In genomic region chrX:1592128-1592862, GRCh38 we compare ENCODE assay signal across 8 cellular contexts. TPM values are rescaled to one million over a fixed set of nuclear protein-coding genes. Genes with fewer than 3 reads are reported as not detected.
DNase-seq lines count a peak whose midpoint lies in the region; ATAC-seq and TF ChIP-seq lines count a peak whose summit lies in the region.

No MANE protein-coding gene starts in this region.

- peak overlapping the region; percentile 92 for H3K4me3 Mint-ChIP-seq in activated T-cell treated with anti-CD3 and anti-CD28 coated beads, Interleukin-2, amount 50 U/mL, for 4 hours

- H3K4me1 ChIP-seq in BE2C (no peaks in the 10 kb centered on the region), left ventricle myocardium inferior (peaks cover 48% of the 10 kb centered on the region)

- no peaks in the 10 kb centered on the region for H3K27me3 Mint-ChIP-seq in activated T-cell treated with anti-CD3 and anti-CD28 coated beads, Interleukin-2, amount 50 U/mL, for 4 hours (ENCODE audit: low read depth)

- H3K9me3 ChIP-seq in BE2C (no peaks in the 10 kb centered on the region), left ventricle myocardium inferior (replicated peaks) (no peaks in the 10 kb centered on the region)

- DNase-seq in BE2C (no peak), left ventricle myocardium inferior (no peak), retinal pigment epithelial cell (ENCODE audit: low read depth) (no peak), globus pallidus (ENCODE audit: low spot score) (no peak), KG1 (lab: John Stamatoyannopoulos, UW) (no peak)
- no peak for DNase-seq in activated T-cell treated with anti-CD3 and anti-CD28 coated beads, Interleukin-2, amount 50 U/mL, for 4 hours

- H3K4me3 ChIP-seq in BE2C (ENCODE audit: low read depth, low read length) = peak overlapping the region; percentile 69
- peak overlapping the region; percentile 90 for H3K4me3 ChIP-seq in left ventricle myocardium inferior
- peak overlapping the region; percentile 91 for H3K4me3 ChIP-seq in retinal pigment epithelial cell (ENCODE audit: low read length)

- intact Hi-C loops in left ventricle myocardium inferior (cut with micrococcal nuclease) = no loop called here

- H3K36me3 Mint-ChIP-seq in activated T-cell treated with anti-CD3 and anti-CD28 coated beads, Interleukin-2, amount 50 U/mL, for 4 hours (ENCODE audit: insufficient read depth) = peaks cover 29% of the 10 kb centered on the region

- peaks cover 8% of the 10 kb centered on the region for H3K36me3 ChIP-seq in BE2C
- peaks cover 38% of the 10 kb centered on the region for H3K36me3 ChIP-seq in left ventricle myocardium inferior

- peak overlapping the region; percentile 89 for H3K27ac ChIP-seq in left ventricle myocardium inferior (replicated peaks)

- no peaks in the 10 kb centered on the region for H3K9me3 Mint-ChIP-seq in activated T-cell treated with anti-CD3 and anti-CD28 coated beads, Interleukin-2, amount 50 U/mL, for 4 hours

- H3K4me1 Mint-ChIP-seq in activated T-cell treated with anti-CD3 and anti-CD28 coated beads, Interleukin-2, amount 50 U/mL, for 4 hours (ENCODE audit: low read depth) = peaks cover 26% of the 10 kb centered on the region

- no peaks in the 10 kb centered on the region for H3K27me3 ChIP-seq in BE2C
- no peaks in the 10 kb centered on the region for H3K27me3 ChIP-seq in left ventricle myocardium inferior (ENCODE audit: low read depth)

- TF ChIP-seq CTCF in BE2C (IDR thresholded peaks at IDR 0.05; ENCODE audit: low read depth, low read length) = no peak
- TF ChIP-seq CTCF in left ventricle myocardium inferior (IDR thresholded peaks at IDR 0.05; ENCODE audit: borderline replicate concordance) = no peak
- TF ChIP-seq CTCF in retinal pigment epithelial cell (conservative IDR thresholded peaks at IDR 0.05; ENCODE audit: low read depth, low read length) = no peak

- ATAC-seq in GM18867 (IDR thresholded peaks at IDR 0.05; ENCODE audit: unreplicated experiment) (peak; percentile 43), HG03139 (IDR thresholded peaks at IDR 0.05; ENCODE audit: unreplicated experiment) (peak; percentile 53)
- ATAC-seq in activated T-cell treated with anti-CD3 and anti-CD28 coated beads, Interleukin-2, amount 50 U/mL, for 4 hours = peak; percentile 35 to 42

RNA-seq across cellular contexts. Expression of gene AKAP17A, which starts 0.9 kb away (rescaled TPM):
- 83.8 TPM for polyA plus RNA-seq in BE2C (2012; ENCODE audit: insufficient read depth, insufficient read length, low read depth)
- 10 to 100 TPM; 56.3 to 62.6 (median 60.6) TPM for total RNA-seq in activated T-cell treated with anti-CD3 and anti-CD28 coated beads, Interleukin-2, amount 50 U/mL, for 4 hours
- total RNA-seq in left ventricle myocardium inferior = 15.8 TPM

RNA-seq across cellular contexts. Expression of gene ASMT, which starts 22.6 kb away (rescaled TPM):
- not detected for polyA plus RNA-seq in BE2C (2012; ENCODE audit: insufficient read depth, insufficient read length, low read depth)
- under 1 TPM in 1 of 3 donors, not detected in 2; 0.48 TPM for total RNA-seq in activated T-cell treated with anti-CD3 and anti-CD28 coated beads, Interleukin-2, amount 50 U/mL, for 4 hours
- not detected for total RNA-seq in left ventricle myocardium inferior

RNA-seq across cellular contexts. Expression of gene P2RY8, which starts 55.3 kb away (rescaled TPM):
- polyA plus RNA-seq in BE2C (2012; ENCODE audit: insufficient read depth, insufficient read length, low read depth) = not detected
- 10 to 100 TPM; 14.4 to 22.2 (median 18.4) TPM for total RNA-seq in activated T-cell treated with anti-CD3 and anti-CD28 coated beads, Interleukin-2, amount 50 U/mL, for 4 hours
- total RNA-seq in left ventricle myocardium inferior = 1.9 TPM
